In genomic region chr10:50360486-50360885, GRCh38 we compare ENCODE assay signal across 17 cellular contexts.
DNase-seq lines count a peak whose midpoint lies in the region; ATAC-seq, FAIRE-seq and TF ChIP-seq lines count a peak whose summit lies in the region.
"Had no signal": no experiment of that assay in that cellular context is flagged by ENCODE, and none has a peak within 500 bp of the region (broad histone marks: within the 10 kb centered on the region; RNA-seq: fewer than 3 reads in every experiment).

No MANE protein-coding gene starts in this region.

- peaks cover 18% of the 10 kb centered on the region for H3K4me1 Mint-ChIP-seq in astrocyte (ENCODE audit: low read depth, unreplicated experiment)

- H3K36me3 ChIP-seq in astrocyte (ENCODE audit: insufficient read depth, low read length) (no peaks in the 10 kb centered on the region), iPS-20b (ENCODE audit: insufficient read depth, low read depth, low read length) (no peaks in the 10 kb centered on the region)

- no peaks in the 10 kb centered on the region for H3K4me1 ChIP-seq in astrocyte (ENCODE audit: insufficient read depth, low read length)
- H3K4me1 ChIP-seq in iPS-20b (ENCODE audit: insufficient read depth, low read length): peaks cover 14% of the 10 kb centered on the region

- ATAC-seq in sciatic nerve: peak; percentile 77
- no peak for ATAC-seq in HG03520 (IDR thresholded peaks at IDR 0.05; ENCODE audit: unreplicated experiment)
- no peak for ATAC-seq in GM18505 (IDR thresholded peaks at IDR 0.05; ENCODE audit: unreplicated experiment)
- ATAC-seq: foreskin keratinocyte had no signal

- peaks cover 13% of the 10 kb centered on the region for H4K20me1 ChIP-seq in astrocyte (ENCODE audit: insufficient read depth, low read length)

- no peaks in the 10 kb centered on the region for H3K9me3 Mint-ChIP-seq in astrocyte (ENCODE audit: unreplicated experiment)

- H3K27me3 ChIP-seq in astrocyte (ENCODE audit: insufficient read depth, low read length): no peaks in the 10 kb centered on the region
- no peaks in the 10 kb centered on the region for H3K27me3 ChIP-seq in iPS-20b (ENCODE audit: insufficient read depth, low read length)
- H3K27me3 ChIP-seq: BLaER1 treated with 17β-estradiol and CSF1 and Interleukin-3, amounts not matched to agents 10 nM and 100 nM; foreskin keratinocyte had no signal

- no peak overlapping the region for H3K4me2 ChIP-seq in astrocyte (ENCODE audit: low read length)

- TF ChIP-seq POLR2A in GM18505 (IDR thresholded peaks at IDR 0.05; ENCODE audit: borderline replicate concordance, extremely low read depth, insufficient read depth, insufficient read length): no peak

- no peak overlapping the region for H3K4me3 Mint-ChIP-seq in astrocyte (ENCODE audit: unreplicated experiment)

- no peak for TF ChIP-seq CTCF in astrocyte (IDR thresholded peaks at IDR 0.05; ENCODE audit: insufficient read depth, low read depth, low read length)

- H3K79me2 ChIP-seq in astrocyte (ENCODE audit: insufficient read depth, low read length): peaks cover 6% of the 10 kb centered on the region

- H3K27ac ChIP-seq in astrocyte (ENCODE audit: low read depth, low read length): no peak overlapping the region
- H3K27ac ChIP-seq in iPS-20b (ENCODE audit: low read length): no peak overlapping the region
- H3K27ac ChIP-seq: BLaER1 treated with 17β-estradiol and CSF1 and Interleukin-3, amounts not matched to agents 10 nM and 100 nM; foreskin keratinocyte had no signal

- DNase-seq in EH (ENCODE audit: low read depth): peak; percentile 23
- peak; percentile 41 for DNase-seq in astrocyte (ENCODE audit: low read depth)
- DNase-seq in sciatic nerve (ENCODE audit: low spot score): no peak
- DNase-seq in mesenteric fat pad (ENCODE audit: low spot score): no peak
- no peak for DNase-seq in T-helper 9 cell
- DNase-seq: activated CD8-positive, alpha-beta memory T cell treated with anti-CD3 and anti-CD28 coated beads for 24 hours; activated naive CD4-positive, alpha-beta T cell treated with anti-CD3 and anti-CD28 coated beads, Interleukin-2, amount 50 U/mL, for 16 hours; foreskin keratinocyte; kidney; NCI-H1092 treated with DMSO at 0.1 percent for 48 hours; occipital lobe; RPMI8226 had no signal

- H3K9me3 ChIP-seq in astrocyte (ENCODE audit: insufficient read depth, low read depth, low read length) (no peaks in the 10 kb centered on the region), iPS-20b (ENCODE audit: insufficient read depth, low read depth, low read length) (no peaks in the 10 kb centered on the region)

- no peak for FAIRE-seq in astrocyte (lab: Jason Lieb, UNC)
- FAIRE-seq: kidney had no signal

- no peak overlapping the region for H3K4me3 ChIP-seq in astrocyte (ENCODE audit: insufficient read depth, low read depth, low read length)
- H3K4me3 ChIP-seq in iPS-20b (ENCODE audit: low read length): no peak overlapping the region
- H3K4me3 ChIP-seq: BLaER1 treated with 17β-estradiol and CSF1 and Interleukin-3, amounts not matched to agents 10 nM and 100 nM; coronary artery had no signal

- no peaks in the 10 kb centered on the region for H3K27me3 Mint-ChIP-seq in astrocyte (ENCODE audit: low read depth, unreplicated experiment)

- intact Hi-C loops in sciatic nerve (cut with DNase I): no loop called here

- H3K9ac ChIP-seq in astrocyte (ENCODE audit: low read length): no peak overlapping the region
- H3K9ac ChIP-seq in iPS-20b (ENCODE audit: low read depth, low read length): 0 out of 2 replicates have a peak overlapping the region, but pooled peaks have one; percentile 38
- H3K9ac ChIP-seq: BLaER1 treated with 17β-estradiol and CSF1 and Interleukin-3, amounts not matched to agents 10 nM and 100 nM had no signal

- H2AFZ ChIP-seq in astrocyte (ENCODE audit: low read depth, low read length): no peak overlapping the region

- H3K27ac Mint-ChIP-seq in astrocyte (ENCODE audit: unreplicated experiment): peak overlapping the region; percentile 56

- H3K36me3 Mint-ChIP-seq in astrocyte (ENCODE audit: low read depth, unreplicated experiment): no peaks in the 10 kb centered on the region

Comparison
In these comparisons a context has a peak if more than half of its experiments do, and no peak if none do; other contexts are left out.
1. DNase-seq: peak in EH (single experiment) and astrocyte (single experiment); none in sciatic nerve (single experiment), mesenteric fat pad (single experiment) and T-helper 9 cell (single experiment).